In genomic region chr15:81337713-81338157, GRCh38 we compare ENCODE assay signal across 2 cellular contexts.
TF ChIP-seq lines count a peak whose summit lies in the region.

No MANE protein-coding gene starts in this region.

TF ChIP-seq in HCT116, 20 proteins besides CTCF, POLR2A, EP300 and RAD21:
- TF ChIP-seq ELF1 (IDR thresholded peaks at IDR 0.05; ENCODE audit: borderline replicate concordance, low read depth) (no peak), EZH2 (IDR thresholded peaks at IDR 0.05) (no peak), SIN3A (IDR thresholded peaks at IDR 0.05; ENCODE audit: low read depth) (no peak), EGR1 (IDR thresholded peaks at IDR 0.05; ENCODE audit: low read depth) (no peak), YY1 (IDR thresholded peaks at IDR 0.05; ENCODE audit: extremely low read depth, insufficient replicate concordance, low read depth, low read length) (no peak), ZBTB33 (IDR thresholded peaks at IDR 0.05; ENCODE audit: extremely low read depth, insufficient replicate concordance, low read length) (no peak), ZNF274 (IDR thresholded peaks at IDR 0.05; ENCODE audit: low read depth, low read length) (no peak), JUND (IDR thresholded peaks at IDR 0.05) (no peak)
TF ChIP-seq in HCT116: peak in this region for 0.

TF ChIP-seq in WTC11, 78 proteins besides CTCF, POLR2A, EP300 and RAD21:
- TF ChIP-seq OVOL2 (CRISPR knock-in tag; IDR thresholded peaks at IDR 0.05; ENCODE audit: borderline replicate concordance) (no peak), E2F5 (CRISPR knock-in tag; IDR thresholded peaks at IDR 0.05) (no peak), ARID4B (CRISPR knock-in tag; IDR thresholded peaks at IDR 0.05; ENCODE audit: borderline replicate concordance) (no peak), MXD4 (CRISPR knock-in tag; IDR thresholded peaks at IDR 0.05; ENCODE audit: borderline replicate concordance) (no peak), ZNF512 (CRISPR knock-in tag; IDR thresholded peaks at IDR 0.05; ENCODE audit: borderline replicate concordance) (no peak), PRRX2 (CRISPR knock-in tag; IDR thresholded peaks at IDR 0.05) (no peak), ZNF281 (CRISPR knock-in tag; IDR thresholded peaks at IDR 0.05) (no peak), ZBTB43 (CRISPR knock-in tag; IDR thresholded peaks at IDR 0.05) (no peak), ATF6 (CRISPR knock-in tag; IDR thresholded peaks at IDR 0.05) (no peak), ZNF396 (CRISPR knock-in tag; IDR thresholded peaks at IDR 0.05; ENCODE audit: borderline replicate concordance) (no peak), PRDM15 (CRISPR knock-in tag; IDR thresholded peaks at IDR 0.05) (no peak), RORB (CRISPR knock-in tag; IDR thresholded peaks at IDR 0.05) (no peak), ZNF138 (CRISPR knock-in tag; conservative IDR thresholded peaks at IDR 0.05) (no peak), RELA (CRISPR knock-in tag; IDR thresholded peaks at IDR 0.05; ENCODE audit: borderline replicate concordance) (no peak), ATF1 (CRISPR knock-in tag; IDR thresholded peaks at IDR 0.05) (no peak), IRF2 (CRISPR knock-in tag; IDR thresholded peaks at IDR 0.05; ENCODE audit: borderline replicate concordance, low read depth) (no peak), ZNF532 (CRISPR knock-in tag; IDR thresholded peaks at IDR 0.05; ENCODE audit: borderline replicate concordance) (no peak), JAZF1 (CRISPR knock-in tag; IDR thresholded peaks at IDR 0.05) (no peak), FOXP1 (CRISPR knock-in tag; IDR thresholded peaks at IDR 0.05; ENCODE audit: borderline replicate concordance) (no peak)
